In the genomic region with DNA sequence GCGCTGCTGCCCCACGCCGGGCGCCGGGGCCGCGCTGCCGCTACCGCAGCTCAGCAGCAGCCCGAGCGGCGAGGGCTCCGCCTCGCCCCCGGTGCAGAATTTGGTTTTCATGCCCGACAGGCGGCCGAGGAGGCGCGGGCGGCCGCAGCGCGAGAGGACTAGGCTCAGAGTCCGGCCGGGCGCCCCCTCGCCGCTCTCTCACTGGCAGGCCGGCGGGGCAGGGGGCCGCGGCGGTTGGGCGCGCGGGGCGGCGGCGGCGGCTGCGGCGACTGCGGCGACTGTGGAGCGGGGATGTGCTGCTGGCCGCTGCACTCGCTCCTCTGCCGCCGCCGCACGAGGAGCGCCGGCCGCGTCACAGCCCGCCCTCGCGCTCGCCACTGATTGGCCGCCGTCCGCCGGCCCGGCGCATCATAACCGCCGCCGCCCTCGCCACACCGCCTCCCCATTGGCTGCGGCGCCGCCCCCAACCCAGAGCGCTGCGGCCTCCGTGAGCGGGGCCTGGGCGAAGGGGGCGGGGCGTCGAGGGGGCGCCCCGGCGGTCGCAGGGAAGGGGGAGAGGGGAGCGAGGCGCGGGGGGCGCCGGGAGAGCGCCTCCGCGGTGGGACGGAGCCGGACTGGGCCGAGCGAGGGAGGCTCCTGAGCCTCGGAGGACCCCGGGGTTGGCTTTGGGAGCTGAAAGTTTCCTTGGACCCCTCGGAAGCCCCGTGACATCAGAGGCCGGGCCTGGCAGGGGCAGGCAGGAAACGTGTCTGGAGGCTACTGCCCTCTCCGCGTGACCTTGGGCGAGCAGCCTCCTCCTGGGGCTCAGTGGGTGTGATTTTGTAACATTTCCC, we compare ENCODE assay signal across 1 cellular context.
A peak's percentile ranks its signal among the peaks of the same experiment; 100 is the strongest.
TF ChIP-seq lines count a peak whose summit lies in the region.

A gene (minus strand): TSS at position 322 of the 833 bp plus-strand sequence. CDS start 211 bp downstream, at position 111.

TF ChIP-seq in K562, 482 proteins besides CTCF, POLR2A, EP300 and RAD21 (continued from another document):
- TF ChIP-seq KLF13 (tag; IDR thresholded peaks at IDR 0.05; ENCODE audit: borderline replicate concordance, low read depth): peak; percentile 76
- TF ChIP-seq, protein P1, sequence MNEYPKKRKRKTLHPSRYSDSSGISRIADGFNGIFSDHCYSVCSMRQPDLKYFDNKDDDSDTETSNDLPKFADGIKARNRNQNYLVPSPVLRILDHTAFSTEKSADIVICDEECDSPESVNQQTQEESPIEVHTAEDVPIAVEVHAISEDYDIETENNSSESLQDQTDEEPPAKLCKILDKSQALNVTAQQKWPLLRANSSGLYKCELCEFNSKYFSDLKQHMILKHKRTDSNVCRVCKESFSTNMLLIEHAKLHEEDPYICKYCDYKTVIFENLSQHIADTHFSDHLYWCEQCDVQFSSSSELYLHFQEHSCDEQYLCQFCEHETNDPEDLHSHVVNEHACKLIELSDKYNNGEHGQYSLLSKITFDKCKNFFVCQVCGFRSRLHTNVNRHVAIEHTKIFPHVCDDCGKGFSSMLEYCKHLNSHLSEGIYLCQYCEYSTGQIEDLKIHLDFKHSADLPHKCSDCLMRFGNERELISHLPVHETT (CRISPR knock-in tag; conservative IDR thresholded peaks at IDR 0.05 in 1 of 2, IDR thresholded peaks at IDR 0.05 in 1 of 2): peak in 1 of 2 experiments; percentile 78; a peak in 2 of 4 replicates
- no peak for TF ChIP-seq ZNF134 (CRISPR knock-in tag; conservative IDR thresholded peaks at IDR 0.05)
- peak; percentile 72 for TF ChIP-seq MYC (IDR thresholded peaks at IDR 0.05; ENCODE audit: low read depth, low read length)
- no peak for TF ChIP-seq MYC (CRISPR knock-in tag; IDR thresholded peaks at IDR 0.05; ENCODE audit: borderline replicate concordance, low read depth)
- TF ChIP-seq YY1 (IDR thresholded peaks at IDR 0.05; ENCODE audit: borderline replicate concordance in 1 of 3, control insufficient read depth in 1 of 3, extremely low read depth in 1 of 3, insufficient read depth in 3 of 3, insufficient read length in 1 of 3, insufficient replicate concordance in 2 of 3, low read depth in 1 of 3, low read length in 2 of 3): peak in 1 of 3 experiments; percentile 12
- TF ChIP-seq TAF7 (tag; IDR thresholded peaks at IDR 0.05): 0 out of 2 replicates have a peak, but pooled peaks have one; percentile 13
TF ChIP-seq in K562: peak in this region for 80.
